Comparison of ENCODE assay signal across 13 cellular contexts in genomic region chr11:73085189-73085875, GRCh38. TPM values are rescaled to one million over a fixed set of nuclear protein-coding genes. Genes with fewer than 3 reads are reported as not detected.
DNase-seq lines count a peak whose midpoint lies in the region; ATAC-seq lines count a peak whose summit lies in the region.
"Had no signal": no experiment of that assay in that cellular context is flagged by ENCODE, and none has a peak within 500 bp of the region (broad histone marks: within the 10 kb centered on the region; RNA-seq: fewer than 3 reads in every experiment).

No MANE protein-coding gene starts in this region.

- intact Hi-C loops in left cardiac atrium (cut with DNase I), result no loop called here

- H3K36me3 ChIP-seq in SK-N-MC (ENCODE audit: insufficient read depth, low read length), result peaks cover 25% of the 10 kb centered on the region
- no peaks in the 10 kb centered on the region for H3K36me3 ChIP-seq in skeletal muscle tissue (ENCODE audit: control insufficient read depth in 3 of 3, insufficient read depth in 3 of 3, low read length in 3 of 3)

- H3K27ac ChIP-seq in SK-N-MC (0 out of 2 replicates have a peak overlapping the region, but pooled peaks have one; percentile 13), skeletal muscle tissue (ENCODE audit: low read depth, low read length) (peak overlapping the region; percentile 73)

- DNase-seq in activated naive CD8-positive, alpha-beta T cell treated with anti-CD3 and anti-CD28 coated beads, Interleukin-2, amount 50 U/mL, for 24 hours, result no peak
- DNase-seq in activated naive CD8-positive, alpha-beta T cell treated with anti-CD3 and anti-CD28 coated beads for 36 hours, result no peak
- DNase-seq in SK-N-MC (ENCODE audit: low read depth, low spot score), result no peak
- DNase-seq in left cardiac atrium, result no peak
- DNase-seq in amygdala (lab: John Stamatoyannopoulos, UW), result no peak
- no peak for DNase-seq in hypothalamus (lab: John Stamatoyannopoulos, UW)
- no peak for DNase-seq in NCI-H510A (lab: John Stamatoyannopoulos, UW)
- DNase-seq: ACHN; activated T-cell treated with anti-CD3 and anti-CD28 coated beads, Interleukin-2, amount 50 U/mL, for 48 hours; NCI-H1436; NK-92 treated with Interleukin-12 subunit alpha and Interleukin-12 subunit beta, amount 100 ng/mL, for 24 hours had no signal

- ATAC-seq in activated naive CD8-positive, alpha-beta T cell treated with anti-CD3 and anti-CD28 coated beads, Interleukin-2, amount 50 U/mL, for 24 hours, result no peak
- peak; percentile 47 to 79 for ATAC-seq in left cardiac atrium

- peaks cover 3% of the 10 kb centered on the region for H3K9me3 Mint-ChIP-seq in activated naive CD8-positive, alpha-beta T cell treated with anti-CD3 and anti-CD28 coated beads, Interleukin-2, amount 50 U/mL, for 24 hours
- no peaks in the 10 kb centered on the region for H3K9me3 Mint-ChIP-seq in activated naive CD8-positive, alpha-beta T cell treated with anti-CD3 and anti-CD28 coated beads for 36 hours

- H3K4me3 ChIP-seq in SK-N-MC, result no peak overlapping the region
- H3K4me3 ChIP-seq in skeletal muscle tissue (ENCODE audit: low read length in 3 of 3), result no peak overlapping the region
- H3K4me3 ChIP-seq: skin epidermis had no signal

- no peak overlapping the region for H3K9ac ChIP-seq in SK-N-MC (ENCODE audit: insufficient read length)
- H3K9ac ChIP-seq in skeletal muscle tissue (ENCODE audit: low read depth in 1 of 3, low read length in 3 of 3), result no peak overlapping the region

- peaks cover 29% of the 10 kb centered on the region for H3K4me1 Mint-ChIP-seq in activated naive CD8-positive, alpha-beta T cell treated with anti-CD3 and anti-CD28 coated beads, Interleukin-2, amount 50 U/mL, for 24 hours
- peaks cover 19% of the 10 kb centered on the region for H3K4me1 Mint-ChIP-seq in activated naive CD8-positive, alpha-beta T cell treated with anti-CD3 and anti-CD28 coated beads for 36 hours

- peaks cover 0 to 3% (median 0%) of the 10 kb centered on the region in 3 donors for H3K4me1 ChIP-seq in skeletal muscle tissue (ENCODE audit: control insufficient read depth in 3 of 3, insufficient read depth in 3 of 3, low read length in 3 of 3)

- no peak overlapping the region for H3K4me3 Mint-ChIP-seq in activated naive CD8-positive, alpha-beta T cell treated with anti-CD3 and anti-CD28 coated beads, Interleukin-2, amount 50 U/mL, for 24 hours
- no peak overlapping the region for H3K4me3 Mint-ChIP-seq in activated naive CD8-positive, alpha-beta T cell treated with anti-CD3 and anti-CD28 coated beads for 36 hours

- H3K27me3 ChIP-seq in skeletal muscle tissue (ENCODE audit: control insufficient read depth in 3 of 3, insufficient read depth in 3 of 3, low read length in 3 of 3), result no peaks in the 10 kb centered on the region

- peak overlapping the region; percentile 9 for H3K27ac Mint-ChIP-seq in activated naive CD8-positive, alpha-beta T cell treated with anti-CD3 and anti-CD28 coated beads, Interleukin-2, amount 50 U/mL, for 24 hours
- H3K27ac Mint-ChIP-seq in activated naive CD8-positive, alpha-beta T cell treated with anti-CD3 and anti-CD28 coated beads for 36 hours, result no peak overlapping the region

- no peaks in the 10 kb centered on the region for H3K9me3 ChIP-seq in SK-N-MC (ENCODE audit: low read depth, low read length)
- H3K9me3 ChIP-seq in skeletal muscle tissue (ENCODE audit: control insufficient read depth in 3 of 3, low read length in 3 of 3), result no peaks in the 10 kb centered on the region

- H3K27me3 Mint-ChIP-seq in activated naive CD8-positive, alpha-beta T cell treated with anti-CD3 and anti-CD28 coated beads, Interleukin-2, amount 50 U/mL, for 24 hours, result no peaks in the 10 kb centered on the region
- H3K27me3 Mint-ChIP-seq in activated naive CD8-positive, alpha-beta T cell treated with anti-CD3 and anti-CD28 coated beads for 36 hours, result no peaks in the 10 kb centered on the region

- H3K36me3 Mint-ChIP-seq in activated naive CD8-positive, alpha-beta T cell treated with anti-CD3 and anti-CD28 coated beads, Interleukin-2, amount 50 U/mL, for 24 hours (ENCODE audit: low read depth), result peaks cover 8% of the 10 kb centered on the region
- peaks cover 9% of the 10 kb centered on the region for H3K36me3 Mint-ChIP-seq in activated naive CD8-positive, alpha-beta T cell treated with anti-CD3 and anti-CD28 coated beads for 36 hours

RNA-seq across cellular contexts. Expression of gene FCHSD2, which starts 56.8 kb away (rescaled TPM):
- 10 to 100 TPM; 19.9 to 22.6 TPM for total RNA-seq in activated naive CD8-positive, alpha-beta T cell treated with anti-CD3 and anti-CD28 coated beads for 36 hours
- total RNA-seq in left cardiac atrium (10 to 100 TPM; 36.0 to 48.0 TPM), skeletal muscle tissue (19.8 TPM)
